1 cellular context compared by ENCODE assay signal in genomic region chr2:239401450-239402227, GRCh38.
A peak's percentile ranks its signal among the peaks of the same experiment; 100 is the strongest.
TF ChIP-seq lines count a peak whose summit lies in the region.

No MANE protein-coding gene starts in this region.

TF ChIP-seq in HepG2, 621 proteins besides CTCF, POLR2A, EP300 and RAD21 (continued from another document and continues in another):
- TF ChIP-seq GMEB2 (CRISPR knock-in tag; IDR thresholded peaks at IDR 0.05; ENCODE audit: low read depth): peak; percentile 92
- TF ChIP-seq TP53 (CRISPR knock-in tag; conservative IDR thresholded peaks at IDR 0.05): peak; percentile 88
- TF ChIP-seq ZNF326 (CRISPR knock-in tag; IDR thresholded peaks at IDR 0.05; ENCODE audit: borderline replicate concordance): no peak
- TF ChIP-seq ZNF350 (CRISPR knock-in tag; IDR thresholded peaks at IDR 0.05; ENCODE audit: borderline replicate concordance, low read depth): peak; percentile 97; the same call in 1 of the 2 replicates
- TF ChIP-seq ZNF790 (CRISPR knock-in tag; IDR thresholded peaks at IDR 0.05; ENCODE audit: borderline replicate concordance): peak; percentile 97
- peak; percentile 59; the same call in 1 of the 2 replicates for TF ChIP-seq RFX5 (IDR thresholded peaks at IDR 0.05; ENCODE audit: low read depth, low read length)
- no peak for TF ChIP-seq MBNL3 (CRISPR knock-in tag; conservative IDR thresholded peaks at IDR 0.05)
- no peak for TF ChIP-seq SMARCC2 (IDR thresholded peaks at IDR 0.05)
- TF ChIP-seq HINFP (CRISPR knock-in tag; IDR thresholded peaks at IDR 0.05; ENCODE audit: low read depth): peak; percentile 97
- TF ChIP-seq RFXAP (CRISPR knock-in tag; IDR thresholded peaks at IDR 0.05; ENCODE audit: borderline replicate concordance): peak; percentile 94
- 0 out of 2 replicates have a peak, but pooled peaks have one; percentile 83 for TF ChIP-seq HOXA7 (CRISPR knock-in tag; IDR thresholded peaks at IDR 0.05)
- TF ChIP-seq PATZ1 (CRISPR knock-in tag; IDR thresholded peaks at IDR 0.05): peak; percentile 74
- peak; percentile 98 for TF ChIP-seq ZNF276 (CRISPR knock-in tag; IDR thresholded peaks at IDR 0.05; ENCODE audit: low read depth)
- TF ChIP-seq ZNF781 (CRISPR knock-in tag; IDR thresholded peaks at IDR 0.05; ENCODE audit: borderline replicate concordance, not compliant biosample characterization): peak; percentile 98
- TF ChIP-seq ZBTB44 (CRISPR knock-in tag; IDR thresholded peaks at IDR 0.05): peak; percentile 88
- peak; percentile 53; the same call in 1 of the 2 replicates for TF ChIP-seq ZBTB21 (CRISPR knock-in tag; IDR thresholded peaks at IDR 0.05)
- TF ChIP-seq ZSCAN29 (CRISPR knock-in tag; conservative IDR thresholded peaks at IDR 0.05): peak; percentile 83; the same call in 1 of the 2 replicates
- peak; percentile 96 for TF ChIP-seq TIGD3 (CRISPR knock-in tag; IDR thresholded peaks at IDR 0.05; ENCODE audit: borderline replicate concordance)
- peak; percentile 80 for TF ChIP-seq DRAP1 (CRISPR knock-in tag; IDR thresholded peaks at IDR 0.05)
- no peak for TF ChIP-seq ZBTB40 (IDR thresholded peaks at IDR 0.05)
- peak; percentile 95 for TF ChIP-seq ZBTB40 (CRISPR knock-in tag; IDR thresholded peaks at IDR 0.05)
- TF ChIP-seq ZBTB42 (CRISPR knock-in tag; IDR thresholded peaks at IDR 0.05): peak; percentile 98
- peak; percentile 70; the same call in 1 of the 2 replicates for TF ChIP-seq ELF4 (CRISPR knock-in tag; IDR thresholded peaks at IDR 0.05; ENCODE audit: borderline replicate concordance)
- peak; percentile 28 for TF ChIP-seq TAF15 (IDR thresholded peaks at IDR 0.05; ENCODE audit: low read depth, low read length, poor library complexity, severe bottlenecking)
- peak; percentile 92 for TF ChIP-seq ZNF773 (CRISPR knock-in tag; IDR thresholded peaks at IDR 0.05; ENCODE audit: borderline replicate concordance)
- TF ChIP-seq NCOA1 (CRISPR knock-in tag; IDR thresholded peaks at IDR 0.05): peak; percentile 93
- TF ChIP-seq BCLAF1 (IDR thresholded peaks at IDR 0.05): no peak
- peak; percentile 95 for TF ChIP-seq MXD4 (CRISPR knock-in tag; IDR thresholded peaks at IDR 0.05)
- TF ChIP-seq RELA (CRISPR knock-in tag; IDR thresholded peaks at IDR 0.05): no peak; the same call in 1 of the 2 replicates
